Comparison of ENCODE assay signal across 9 cellular contexts in genomic region chr1:111690306-111690617, GRCh38. TPM values are rescaled to one million over a fixed set of nuclear protein-coding genes. Genes with fewer than 3 reads are reported as not detected.
A peak's percentile ranks its signal among the peaks of the same experiment; 100 is the strongest.
DNase-seq lines count a peak whose midpoint lies in the region; ATAC-seq, FAIRE-seq and TF ChIP-seq lines count a peak whose summit lies in the region.
"Had no signal": no experiment of that assay in that cellular context is flagged by ENCODE, and none has a peak within 500 bp of the region (broad histone marks: within the 10 kb centered on the region; RNA-seq: fewer than 3 reads in every experiment).

No MANE protein-coding gene starts in this region.

- BruUV-seq in MCF 10A (replicated peaks; lab: Mats Ljungman, UMichigan) = no TSS peak

- H3K27ac ChIP-seq in breast epithelium = no peak overlapping the region
- H3K27ac ChIP-seq in astrocyte (ENCODE audit: low read depth, low read length) = no peak overlapping the region
- peak overlapping the region; percentile 16 for H3K27ac ChIP-seq in layer of hippocampus (ENCODE audit: low read depth, low read length)
- no peak overlapping the region for H3K27ac ChIP-seq in uterus

- H3K27me3 Mint-ChIP-seq in MCF 10A (ENCODE audit: insufficient read depth, unreplicated experiment) = no peaks in the 10 kb centered on the region
- no peaks in the 10 kb centered on the region for H3K27me3 Mint-ChIP-seq in astrocyte (ENCODE audit: low read depth, unreplicated experiment)

- no peak for TF ChIP-seq POLR2A in breast epithelium (IDR thresholded peaks at IDR 0.05)
- no peak for TF ChIP-seq POLR2A in uterus (IDR thresholded peaks at IDR 0.05)

- peaks cover 15% of the 10 kb centered on the region for H3K79me2 ChIP-seq in astrocyte (ENCODE audit: insufficient read depth, low read length)

- no peak overlapping the region for H3K27ac Mint-ChIP-seq in MCF 10A (ENCODE audit: low read depth, unreplicated experiment)
- no peak overlapping the region for H3K27ac Mint-ChIP-seq in astrocyte (ENCODE audit: unreplicated experiment)

- H3K4me3 ChIP-seq in breast epithelium (no peak overlapping the region), astrocyte (ENCODE audit: insufficient read depth, low read depth, low read length) (no peak overlapping the region), uterus (no peak overlapping the region)
- H3K4me3 ChIP-seq: tibial nerve had no signal

- H3K9ac ChIP-seq in astrocyte (ENCODE audit: low read length) = no peak overlapping the region

- H3K4me1 ChIP-seq in breast epithelium (peaks cover 0 to 7% of the 10 kb centered on the region in 2 donors), astrocyte (ENCODE audit: insufficient read depth, low read length) (peaks cover 7% of the 10 kb centered on the region), uterus (no peaks in the 10 kb centered on the region)

- POLR2A ChIA-PET in MCF 10A (lab: Yijun Ruan, JAX) = interaction anchor here (0.7 to 1.7 kb wide), 3 partner anchors 15 to 62 kb away, joined by 3 to 4 read pairs (median 4); no protein-coding TSS in a partner anchor

- H3K27me3 ChIP-seq in breast epithelium = no peaks in the 10 kb centered on the region
- no peaks in the 10 kb centered on the region for H3K27me3 ChIP-seq in astrocyte (ENCODE audit: insufficient read depth, low read length)
- H3K27me3 ChIP-seq in layer of hippocampus (ENCODE audit: control insufficient read depth, insufficient read depth, low read length) = no peaks in the 10 kb centered on the region
- no peaks in the 10 kb centered on the region for H3K27me3 ChIP-seq in uterus
- H3K27me3 ChIP-seq: tibial nerve had no signal

- CTCF ChIA-PET in MCF 10A (lab: Yijun Ruan, JAX) = interaction anchor here (1.0 to 2.1 kb wide), 3 partner anchors 12 to 181 kb away, joined by 3 to 11 read pairs (median 3); no protein-coding TSS in a partner anchor

- H3K9me3 ChIP-seq in breast epithelium (peaks cover 0 to 2% of the 10 kb centered on the region in 2 donors), astrocyte (ENCODE audit: insufficient read depth, low read depth, low read length) (no peaks in the 10 kb centered on the region), uterus (no peaks in the 10 kb centered on the region)

- H3K4me2 ChIP-seq in astrocyte (ENCODE audit: low read length) = peak overlapping the region; percentile 8

- H3K36me3 ChIP-seq in breast epithelium (no peaks in the 10 kb centered on the region), astrocyte (ENCODE audit: insufficient read depth, low read length) (peaks cover 3% of the 10 kb centered on the region), uterus (no peaks in the 10 kb centered on the region)

- peaks cover 6% of the 10 kb centered on the region for H3K36me3 Mint-ChIP-seq in MCF 10A (ENCODE audit: insufficient read depth, unreplicated experiment)
- H3K36me3 Mint-ChIP-seq in astrocyte (ENCODE audit: low read depth, unreplicated experiment) = peaks cover 3% of the 10 kb centered on the region

- ATAC-seq in GM21515 (IDR thresholded peaks at IDR 0.05; ENCODE audit: unreplicated experiment) (no peak), HG03045 (IDR thresholded peaks at IDR 0.05; ENCODE audit: unreplicated experiment) (no peak)

- H4K20me1 ChIP-seq in astrocyte (ENCODE audit: insufficient read depth, low read length) = peaks cover 17% of the 10 kb centered on the region

- TF ChIP-seq CTCF in MCF 10A (IDR thresholded peaks at IDR 0.05; ENCODE audit: unreplicated experiment) (no peak), breast epithelium (IDR thresholded peaks at IDR 0.05) (no peak), astrocyte (IDR thresholded peaks at IDR 0.05; ENCODE audit: insufficient read depth, low read depth, low read length) (no peak), uterus (IDR thresholded peaks at IDR 0.05) (no peak)

- FAIRE-seq in astrocyte (lab: Jason Lieb, UNC) = peak; percentile 97

- H2AFZ ChIP-seq in astrocyte (ENCODE audit: low read depth, low read length) = no peak overlapping the region

- intact Hi-C loops in MCF 10A (cut with micrococcal nuclease) = no loop called here
- intact Hi-C loops in breast epithelium (cut with DNase I; ENCODE audit: low total_unique reads) = no loop called here
- intact Hi-C loops in uterus (cut with DNase I; ENCODE audit: low total_unique reads) = no loop called here

- H3K9me3 Mint-ChIP-seq in MCF 10A (ENCODE audit: unreplicated experiment) (no peaks in the 10 kb centered on the region), astrocyte (ENCODE audit: unreplicated experiment) (peaks cover 2% of the 10 kb centered on the region)

- H3K4me1 Mint-ChIP-seq in MCF 10A (ENCODE audit: insufficient read depth, unreplicated experiment) (peaks cover 8% of the 10 kb centered on the region), astrocyte (ENCODE audit: low read depth, unreplicated experiment) (peaks cover 5% of the 10 kb centered on the region)

- no peak overlapping the region for H3K4me3 Mint-ChIP-seq in MCF 10A (ENCODE audit: unreplicated experiment)
- H3K4me3 Mint-ChIP-seq in astrocyte (ENCODE audit: unreplicated experiment) = no peak overlapping the region

- DNase-seq in MCF 10A (ENCODE audit: unreplicated experiment) (peak; percentile 80), breast epithelium (ENCODE audit: low spot score in 2 of 2) (no peak), astrocyte (ENCODE audit: low read depth) (peak; percentile 91), uterus (peak; percentile 42 to 64), ecto neural progenitor cell (ENCODE audit: low spot score) (no peak)

RNA-seq across cellular contexts. Expression of gene INKA2, which starts 48.9 kb away (rescaled TPM):
- 3.5 and 6.6 TPM in 2 replicates for total RNA-seq in MCF 10A (2022)
- 1 to 10 TPM; 3.0 to 4.6 (median 3.8) TPM for total RNA-seq in breast epithelium
- 7.3 and 12.6 TPM in 2 replicates for total RNA-seq in astrocyte
- total RNA-seq in uterus = 10 to 100 TPM in 1 of 4 donors, 1 to 10 TPM in 1, under 1 TPM in 1, not detected in 1; 0.51 to 16.4 (median 6.4) TPM

Comparison
In these comparisons a context has a peak if more than half of its experiments do, and no peak if none do; other contexts are left out.
1. DNase-seq: peak in MCF 10A (single experiment), astrocyte (single experiment) and uterus (2 of 2); none in breast epithelium (0 of 2) and ecto neural progenitor cell (single experiment).